In the genomic region with DNA sequence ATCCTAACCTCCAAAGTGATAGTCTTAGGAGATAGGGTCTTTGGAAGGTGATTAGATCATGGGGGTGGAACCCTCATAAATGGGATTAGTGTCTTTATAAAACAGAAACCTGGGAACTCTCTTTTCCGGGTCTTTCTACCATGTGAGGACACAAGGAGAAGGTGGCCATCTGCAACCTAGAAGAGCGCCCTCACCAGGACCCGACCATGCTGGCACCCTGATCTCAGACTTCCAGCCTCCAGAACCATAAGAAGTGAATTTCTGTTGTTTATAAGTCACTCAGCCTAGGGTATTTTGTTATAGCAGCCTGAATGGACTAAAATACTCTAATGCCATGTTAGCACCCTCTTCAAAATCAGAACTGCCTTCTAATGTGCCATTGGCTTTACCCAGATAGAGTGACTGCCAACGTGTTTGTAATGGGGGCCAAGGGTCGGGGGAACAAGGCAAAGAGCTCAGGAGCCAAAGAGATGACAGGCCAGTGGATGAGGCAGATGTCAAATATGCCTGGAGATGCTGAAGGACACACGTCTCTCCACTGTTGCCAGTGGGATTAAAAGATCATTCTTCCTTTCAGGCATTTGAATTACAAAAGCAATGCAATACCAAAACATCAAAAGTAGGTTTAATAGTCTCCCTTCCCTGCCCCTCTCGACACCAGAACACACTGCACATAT, we compare ENCODE assay signal across 1 cellular context.
TF ChIP-seq lines count a peak whose summit lies in the region.

No MANE protein-coding gene starts in this region.

TF ChIP-seq in H1, 55 proteins besides CTCF, POLR2A, EP300 and RAD21:
- TF ChIP-seq ATF2 (IDR thresholded peaks at IDR 0.05; ENCODE audit: low read length) (no peak), GABPA (IDR thresholded peaks at IDR 0.05; ENCODE audit: borderline replicate concordance, insufficient read depth, low read length) (no peak), TAF1 (IDR thresholded peaks at IDR 0.05; ENCODE audit: low read depth, low read length) (no peak), SP4 (IDR thresholded peaks at IDR 0.05; ENCODE audit: low read length) (no peak), POLR2AphosphoS5 (IDR thresholded peaks at IDR 0.05; ENCODE audit: low read depth, low read length) (no peak), CBX8 (IDR thresholded peaks at IDR 0.05; ENCODE audit: borderline replicate concordance, low read depth, low read length) (no peak), ZNF274 (IDR thresholded peaks at IDR 0.05; ENCODE audit: borderline replicate concordance, extremely low read depth, low read length) (no peak), JUND (IDR thresholded peaks at IDR 0.05; ENCODE audit: low read length) (no peak), SP2 (IDR thresholded peaks at IDR 0.05; ENCODE audit: low read length) (no peak), POU5F1 (IDR thresholded peaks at IDR 0.05; ENCODE audit: low read depth, low read length) (no peak), BCL11A (IDR thresholded peaks at IDR 0.05; ENCODE audit: low read depth in 2 of 2, low read length in 2 of 2) (no peak), HDAC6 (IDR thresholded peaks at IDR 0.05; ENCODE audit: low read depth, low read length) (no peak), CREB1 (IDR thresholded peaks at IDR 0.05) (no peak), SP1 (IDR thresholded peaks at IDR 0.05; ENCODE audit: low read depth, low read length) (no peak)
